Comparison of ENCODE assay signal across 22 cellular contexts in the genomic region with DNA sequence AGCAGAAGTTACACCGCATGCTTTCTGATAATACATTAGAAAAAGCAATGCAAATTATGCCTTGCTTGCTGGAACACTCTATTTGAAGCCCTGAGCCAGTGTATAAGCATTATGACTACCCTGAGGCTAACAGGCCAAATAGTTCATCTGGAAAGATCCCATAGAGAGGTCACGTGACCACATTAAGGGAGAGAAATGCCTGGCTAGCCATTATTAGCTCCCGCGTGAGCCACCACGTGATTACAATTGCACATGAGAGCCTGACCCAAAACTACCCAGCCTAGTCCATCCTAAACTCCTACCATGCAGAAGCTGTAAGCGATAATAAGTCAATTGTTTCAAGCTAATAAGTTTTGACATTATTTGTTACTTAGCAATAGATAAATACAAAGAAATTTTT.
"Had no signal": no experiment of that assay in that cellular context is flagged by ENCODE, and none has a peak within 500 bp of the region (broad histone marks: within the 10 kb centered on the region; RNA-seq: fewer than 3 reads in every experiment).

No MANE protein-coding gene starts in this region.

- H3K36me3 ChIP-seq: gastrocnemius medialis, heart left ventricle, prostate gland, spleen, thoracic aorta, tibial nerve, upper lobe of left lung had no signal

- H2AFZ ChIP-seq: hepatocyte had no signal

- ATAC-seq: gastrocnemius medialis; heart left ventricle; left ventricle myocardium superior; natural killer cell; right cardiac atrium; stimulated activated memory B cell treated with anti-CD40 and anti-IgM and Interleukin-4, amounts not matched to agents 10 μg/mL and 1 μg/mL and 100 μg/mL, for 72 hours; stimulated activated naive CD8-positive, alpha-beta T cell treated with anti-CD3 and anti-CD28 coated beads, Interleukin-15, Interleukin-2, amounts not matched to agents 100 U/mL and 50 U/mL, for 24 hours had no signal

- DNase-seq: dorsolateral prefrontal cortex; effector CD4-positive, alpha-beta T cell; gastrocnemius medialis; heart left ventricle; kidney; left ventricle myocardium superior; natural killer cell; right cardiac atrium; spleen; stimulated activated CD4-positive, alpha-beta T cell treated with anti-CD3 and anti-CD28 coated beads, Interleukin-4, amount 100 ng/mL, for 4 hours; stimulated activated naive CD8-positive, alpha-beta T cell treated with anti-CD3 and anti-CD28 coated beads, Interleukin-15, Interleukin-2, amounts not matched to agents 100 U/mL and 50 U/mL, for 24 hours; substantia nigra; upper lobe of left lung had no signal

- H3K9me3 ChIP-seq: gastrocnemius medialis, heart left ventricle, prostate gland, spleen, thoracic aorta, tibial nerve, upper lobe of left lung had no signal

- H3K4me3 ChIP-seq: dorsolateral prefrontal cortex, gastrocnemius medialis, heart left ventricle, hepatocyte, lung, prostate gland, skin epidermis, spleen, thoracic aorta, tibial nerve, upper lobe of left lung had no signal

- H3K4me1 ChIP-seq: gastrocnemius medialis, heart left ventricle, prostate gland, spleen, tibial nerve, upper lobe of left lung had no signal

- H3K4me2 ChIP-seq: hepatocyte had no signal

- H3K79me2 ChIP-seq: hepatocyte had no signal

- FAIRE-seq: colon, kidney, urothelium cell line had no signal

- H3K27ac ChIP-seq: dorsolateral prefrontal cortex, gastrocnemius medialis, heart left ventricle, hepatocyte, prostate gland, skin epidermis, spleen, thoracic aorta, tibial nerve, upper lobe of left lung had no signal

- H3K27me3 ChIP-seq: dorsolateral prefrontal cortex, gastrocnemius medialis, heart left ventricle, hepatocyte, spleen, tibial nerve, upper lobe of left lung had no signal
